14 cellular contexts compared by ENCODE assay signal in genomic region chr2:71843391-71843850, GRCh38.
DNase-seq lines count a peak whose midpoint lies in the region; ATAC-seq and TF ChIP-seq lines count a peak whose summit lies in the region.
"Had no signal": no experiment of that assay in that cellular context is flagged by ENCODE, and none has a peak within 500 bp of the region (broad histone marks: within the 10 kb centered on the region; RNA-seq: fewer than 3 reads in every experiment).

No MANE protein-coding gene starts in this region.

- no peaks in the 10 kb centered on the region; the same call in 1 of the 2 replicates for H3K4me1 Mint-ChIP-seq in HFFc6 (ENCODE audit: low read depth)
- H3K4me1 Mint-ChIP-seq: stimulated activated naive B cell treated with anti-CD40 and anti-IgM and Interleukin-4, amounts not matched to agents 10 μg/mL and 1 μg/mL and 100 μg/mL, for 72 hours had no signal

- no peaks in the 10 kb centered on the region for H3K36me3 ChIP-seq in ascending aorta
- H3K36me3 ChIP-seq in cardiac muscle cell: no peaks in the 10 kb centered on the region

- H3K27me3 ChIP-seq in ascending aorta (no peaks in the 10 kb centered on the region), cardiac muscle cell (no peaks in the 10 kb centered on the region)

- TF ChIP-seq CTCF in HFFc6 (IDR thresholded peaks at IDR 0.05): no peak
- TF ChIP-seq CTCF in ascending aorta (IDR thresholded peaks at IDR 0.05): no peak
- no peak for TF ChIP-seq CTCF in cardiac muscle cell (IDR thresholded peaks at IDR 0.05; ENCODE audit: low read depth, low read length)

- ATAC-seq in sciatic nerve (peak; percentile 42), GM21619 (IDR thresholded peaks at IDR 0.05; ENCODE audit: unreplicated experiment) (no peak)
- ATAC-seq: activated T-cell treated with anti-CD3 and anti-CD28 coated beads, Interleukin-2, amount 50 U/mL, for 4 hours; stimulated activated naive B cell treated with anti-CD40 and anti-IgM and Interleukin-4, amounts not matched to agents 10 μg/mL and 1 μg/mL and 100 μg/mL, for 72 hours had no signal

- DNase-seq in HFFc6 (peak; percentile 69), ascending aorta (ENCODE audit: low spot score in 2 of 2) (no peak), cardiac muscle cell (ENCODE audit: low read depth in 1 of 2, low spot score in 1 of 2) (peak; percentile 66 to 74), sciatic nerve (ENCODE audit: low spot score) (no peak), NCI-H1694 treated with DMSO at 0.1 percent for 48 hours (lab: John Stamatoyannopoulos, UW) (no peak)
- DNase-seq in stimulated activated CD4-positive, alpha-beta T cell treated with anti-CD3 and anti-CD28 coated beads, Interleukin-4, amount 100 ng/mL, for 4 hours: no peak
- DNase-seq: activated T-cell treated with anti-CD3 and anti-CD28 coated beads, Interleukin-2, amount 50 U/mL, for 4 hours; anterior cingulate cortex; NCI-H1092; NCI-H526; occipital lobe; stimulated activated naive B cell treated with anti-CD40 and anti-IgM and Interleukin-4, amounts not matched to agents 10 μg/mL and 1 μg/mL and 100 μg/mL, for 72 hours had no signal

- H3K4me1 ChIP-seq in ascending aorta: peaks cover 0 to 12% of the 10 kb centered on the region in 2 donors
- H3K4me1 ChIP-seq in cardiac muscle cell (ENCODE audit: low read depth): no peaks in the 10 kb centered on the region

- peak overlapping the region; percentile 50; the same call in 1 of the 2 replicates for H3K27ac Mint-ChIP-seq in HFFc6
- H3K27ac Mint-ChIP-seq: stimulated activated naive B cell treated with anti-CD40 and anti-IgM and Interleukin-4, amounts not matched to agents 10 μg/mL and 1 μg/mL and 100 μg/mL, for 72 hours had no signal

- H3K9me3 ChIP-seq in ascending aorta (no peaks in the 10 kb centered on the region), cardiac muscle cell (ENCODE audit: low read depth) (no peaks in the 10 kb centered on the region)

- no peak overlapping the region for H3K4me3 ChIP-seq in ascending aorta
- H3K4me3 ChIP-seq in cardiac muscle cell: no peak overlapping the region
- H3K4me3 ChIP-seq: SK-N-MC had no signal

- H3K27me3 Mint-ChIP-seq in HFFc6 (ENCODE audit: insufficient read depth): no peaks in the 10 kb centered on the region; the same call in 1 of the 2 replicates
- H3K27me3 Mint-ChIP-seq: stimulated activated naive B cell treated with anti-CD40 and anti-IgM and Interleukin-4, amounts not matched to agents 10 μg/mL and 1 μg/mL and 100 μg/mL, for 72 hours had no signal

- intact Hi-C loops in ascending aorta (cut with DNase I) (no loop called here), sciatic nerve (cut with DNase I) (no loop called here)

- no peak overlapping the region for H3K4me3 Mint-ChIP-seq in HFFc6
- H3K4me3 Mint-ChIP-seq: activated T-cell treated with anti-CD3 and anti-CD28 coated beads, Interleukin-2, amount 50 U/mL, for 4 hours; stimulated activated naive B cell treated with anti-CD40 and anti-IgM and Interleukin-4, amounts not matched to agents 10 μg/mL and 1 μg/mL and 100 μg/mL, for 72 hours had no signal

- H3K27ac ChIP-seq in ascending aorta (peak overlapping the region; percentile 25 to 42), cardiac muscle cell (no peak overlapping the region)
- H3K27ac ChIP-seq: SK-N-MC had no signal

- H3K9me3 Mint-ChIP-seq in HFFc6: no peaks in the 10 kb centered on the region
- H3K9me3 Mint-ChIP-seq: activated T-cell treated with anti-CD3 and anti-CD28 coated beads, Interleukin-2, amount 50 U/mL, for 4 hours had no signal

- no peaks in the 10 kb centered on the region for H3K36me3 Mint-ChIP-seq in HFFc6 (ENCODE audit: low read depth)
- H3K36me3 Mint-ChIP-seq: stimulated activated naive B cell treated with anti-CD40 and anti-IgM and Interleukin-4, amounts not matched to agents 10 μg/mL and 1 μg/mL and 100 μg/mL, for 72 hours had no signal

Comparison
In these comparisons a context has a peak if more than half of its experiments do, and no peak if none do; other contexts are left out.
1. DNase-seq: peak in HFFc6 (single experiment) and cardiac muscle cell (2 of 2); none in ascending aorta (0 of 2), sciatic nerve (single experiment), NCI-H1694 treated with DMSO at 0.1 percent for 48 hours (single experiment) and stimulated activated CD4-positive, alpha-beta T cell treated with anti-CD3 and anti-CD28 coated beads, Interleukin-4, amount 100 ng/mL, for 4 hours (0 of 2).